Comparison of ENCODE assay signal across 31 cellular contexts in the genomic region with DNA sequence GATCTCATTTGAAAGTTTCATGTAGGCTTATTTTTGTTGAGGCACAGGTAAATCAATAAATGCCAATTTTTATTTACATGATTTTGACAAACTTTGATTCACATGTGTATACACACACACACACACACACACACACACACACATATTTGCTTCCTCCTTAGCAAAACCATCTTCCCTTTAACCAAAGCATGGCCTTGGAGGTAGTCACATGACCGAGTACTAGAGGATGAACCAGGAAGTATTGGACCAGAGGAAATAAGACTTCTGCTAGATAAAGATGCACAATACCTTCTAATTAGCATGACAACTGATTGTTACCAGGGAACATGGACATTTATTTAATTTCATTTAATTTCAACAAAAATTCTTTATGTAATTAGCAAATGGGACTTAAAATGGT. TPM values are rescaled to one million over a fixed set of nuclear protein-coding genes. Genes with fewer than 3 reads are reported as not detected.
"Had no signal": no experiment of that assay in that cellular context is flagged by ENCODE, and none has a peak within 500 bp of the region (broad histone marks: within the 10 kb centered on the region; RNA-seq: fewer than 3 reads in every experiment).

No MANE protein-coding gene starts in this region.

- H3K27me3 ChIP-seq: MG63, SJSA1 had no signal

- H3K9me3 ChIP-seq: MG63, SJSA1 had no signal

- H3K9me3 Mint-ChIP-seq: activated B cell treated with CpG ODN at 0.5 μM for 24 hours; activated CD4-positive, alpha-beta memory T cell treated with anti-CD3 and anti-CD28 coated beads for 36 hours; activated CD4-positive, alpha-beta T cell treated with anti-CD3 and anti-CD28 coated beads, Interleukin-2, amount 10 ng/mL, durations not matched to agents 7 days and 5 days; activated naive CD4-positive, alpha-beta T cell treated with anti-CD3 and anti-CD28 coated beads for 36 hours; activated T-helper 17 cell treated with anti-CD3 and anti-CD28 coated beads, Interleukin-2, amount 50 U/mL, for 72 hours; central memory CD8-positive, alpha-beta T cell; T-cell had no signal

- H3K27ac ChIP-seq: KMS-11, SJSA1 had no signal

- H3K4me3 ChIP-seq: MG63, SJSA1 had no signal

- H3K36me3 Mint-ChIP-seq: activated CD4-positive, alpha-beta memory T cell treated with anti-CD3 and anti-CD28 coated beads for 36 hours; activated naive CD8-positive, alpha-beta T cell; brain; T-cell had no signal

- ATAC-seq: activated T-helper 17 cell treated with anti-CD3 and anti-CD28 coated beads, Interleukin-2, amount 50 U/mL, for 72 hours; T-cell had no signal

- H3K4me1 Mint-ChIP-seq: activated B cell treated with CpG ODN at 0.5 μM for 24 hours; activated CD4-positive, alpha-beta T cell treated with anti-CD3 and anti-CD28 coated beads, Interleukin-2, amount 10 ng/mL, durations not matched to agents 7 days and 5 days; activated T-helper 17 cell treated with anti-CD3 and anti-CD28 coated beads, Interleukin-2, amount 50 U/mL, for 72 hours; central memory CD8-positive, alpha-beta T cell; T-cell had no signal

- H3K9ac ChIP-seq: KMS-11 had no signal

- H3K36me3 ChIP-seq: MG63, SJSA1 had no signal

- DNase-seq: activated B cell treated with CpG ODN at 0.5 μM for 24 hours; activated CD4-positive, alpha-beta memory T cell treated with anti-CD3 and anti-CD28 coated beads for 36 hours; activated CD4-positive, alpha-beta T cell treated with anti-CD3 and anti-CD28 coated beads for 1 hour; activated CD4-positive, alpha-beta T cell treated with anti-CD3 and anti-CD28 coated beads, Interleukin-2, amount 10 ng/mL, durations not matched to agents 7 days and 5 days; activated CD8-positive, alpha-beta memory T cell treated with anti-CD3 and anti-CD28 coated beads for 24 hours; activated gamma-delta T cell; activated naive CD4-positive, alpha-beta T cell treated with anti-CD3 and anti-CD28 coated beads for 36 hours; activated T-cell treated with anti-CD3 and anti-CD28 coated beads for 4 hours; activated T-cell treated with anti-CD3 and anti-CD28 coated beads, Interleukin-2, amount 50 U/mL, for 48 hours; amygdala; cortex of kidney; MG63; NCI-H1092 treated with DMSO at 0.1 percent for 48 hours; NCI-H1417 treated with DMSO at 0.1 percent for 48 hours; NCI-H1694 treated with DMSO at 0.1 percent for 48 hours; NCI-H2029 treated with DMSO at 0.1 percent for 48 hours; NCI-H345; NCI-H510A; NCI-H526 treated with DMSO at 0.1 percent for 48 hours; NCI-H82; SHP77; T-cell; T-helper 2 cell; T1000 had no signal

- H3K4me3 Mint-ChIP-seq: activated B cell treated with CpG ODN at 0.5 μM for 24 hours; activated CD4-positive, alpha-beta memory T cell treated with anti-CD3 and anti-CD28 coated beads for 36 hours; activated CD4-positive, alpha-beta T cell treated with anti-CD3 and anti-CD28 coated beads, Interleukin-2, amount 10 ng/mL, durations not matched to agents 7 days and 5 days; activated naive CD4-positive, alpha-beta T cell treated with anti-CD3 and anti-CD28 coated beads for 36 hours; activated naive CD8-positive, alpha-beta T cell; activated T-helper 17 cell treated with anti-CD3 and anti-CD28 coated beads, Interleukin-2, amount 50 U/mL, for 72 hours; brain; central memory CD8-positive, alpha-beta T cell; T-cell had no signal

- H3K4me2 ChIP-seq: KMS-11 had no signal

- H3K27ac Mint-ChIP-seq: activated B cell treated with CpG ODN at 0.5 μM for 24 hours; activated CD4-positive, alpha-beta memory T cell treated with anti-CD3 and anti-CD28 coated beads for 36 hours; activated CD4-positive, alpha-beta T cell treated with anti-CD3 and anti-CD28 coated beads, Interleukin-2, amount 10 ng/mL, durations not matched to agents 7 days and 5 days; activated naive CD4-positive, alpha-beta T cell treated with anti-CD3 and anti-CD28 coated beads for 36 hours; activated naive CD8-positive, alpha-beta T cell; activated T-helper 17 cell treated with anti-CD3 and anti-CD28 coated beads, Interleukin-2, amount 50 U/mL, for 72 hours; brain; T-cell had no signal

RNA-seq across cellular contexts. Expression of gene CFAP299, which starts 23.4 kb away (rescaled TPM):
- total RNA-seq: activated B cell treated with CpG ODN at 0.5 μM for 24 hours; activated CD4-positive, alpha-beta memory T cell treated with anti-CD3 and anti-CD28 coated beads for 36 hours; activated CD4-positive, alpha-beta T cell treated with anti-CD3 and anti-CD28 coated beads, Interleukin-2, amount 10 ng/mL, durations not matched to agents 7 days and 5 days; activated naive CD4-positive, alpha-beta T cell treated with anti-CD3 and anti-CD28 coated beads for 36 hours; astrocyte had no signal

RNA-seq across cellular contexts. Expression of gene FGF5, which starts 45.7 kb away (rescaled TPM):
- total RNA-seq: activated B cell treated with CpG ODN at 0.5 μM for 24 hours; activated CD4-positive, alpha-beta memory T cell treated with anti-CD3 and anti-CD28 coated beads for 36 hours; activated CD4-positive, alpha-beta T cell treated with anti-CD3 and anti-CD28 coated beads, Interleukin-2, amount 10 ng/mL, durations not matched to agents 7 days and 5 days; activated naive CD4-positive, alpha-beta T cell treated with anti-CD3 and anti-CD28 coated beads for 36 hours; activated T-helper 17 cell treated with anti-CD3 and anti-CD28 coated beads, Interleukin-2, amount 50 U/mL, for 72 hours had no signal
